In the genomic region with DNA sequence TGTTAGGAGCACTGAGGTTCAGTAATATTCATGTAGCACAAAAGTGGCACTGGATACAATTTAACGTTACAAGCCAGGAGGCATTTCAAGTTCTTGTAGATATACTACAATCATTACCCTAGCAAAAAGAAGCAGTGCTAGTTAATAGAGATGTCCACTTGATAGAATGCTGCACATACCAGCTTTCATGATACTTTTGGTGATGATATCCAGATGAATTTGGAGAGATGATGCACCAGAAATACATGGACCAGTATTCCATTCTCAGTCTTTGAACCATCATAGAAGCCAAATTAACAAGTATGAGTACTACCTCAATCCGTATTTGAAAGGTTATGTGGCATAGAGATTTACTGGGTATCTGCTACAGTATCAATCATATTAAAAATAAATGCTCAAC, we compare ENCODE assay signal across 39 cellular contexts.
"Had no signal": no experiment of that assay in that cellular context is flagged by ENCODE, and none has a peak within 500 bp of the region (broad histone marks: within the 10 kb centered on the region; RNA-seq: fewer than 3 reads in every experiment).

No MANE protein-coding gene starts in this region.

- H3K9me3 Mint-ChIP-seq: activated naive CD4-positive, alpha-beta T cell treated with anti-CD3 and anti-CD28 coated beads, Interleukin-2, amount 10 ng/mL, durations not matched to agents 7 days and 5 days; activated naive CD4-positive, alpha-beta T cell treated with anti-CD3 and anti-CD28 coated beads, Interleukin-2, amount 50 U/mL, for 24 hours; activated naive CD4-positive, alpha-beta T cell treated with anti-CD3 and anti-CD28 coated beads, Interleukin-2, amount 50 U/mL, for 72 hours; activated naive CD8-positive, alpha-beta T cell treated with anti-CD3 and anti-CD28 coated beads for 36 hours; activated naive CD8-positive, alpha-beta T cell treated with anti-CD3 and anti-CD28 coated beads, Interleukin-2, amount 10 ng/mL, durations not matched to agents 7 days and 5 days; activated naive CD8-positive, alpha-beta T cell treated with anti-CD3 and anti-CD28 coated beads, Interleukin-2, amount 50 U/mL, for 24 hours; activated T-cell treated with anti-CD3 and anti-CD28 coated beads, Interleukin-2, amount 50 U/mL, for 24 hours; activated T-cell treated with anti-CD3 and anti-CD28 coated beads, Interleukin-2, amount 50 U/mL, for 4 hours; activated T-cell treated with anti-CD3 and anti-CD28 coated beads, Interleukin-2, amount 50 U/mL, for 72 hours; activated T-helper 1 cell treated with anti-CD3 and anti-CD28 coated beads, Interleukin-12 subunit alpha, Interleukin-12 subunit beta, Interleukin-2, Interleukin-4 antibody, amounts not matched to agents 30 ng/mL and 10 ng/mL and 1 ng/mL, durations not matched to agents 14 hours and 24 hours and 36 hours; activated T-helper 17 cell treated with anti-CD3 and anti-CD28 coated beads, Interleukin-2, amount 50 U/mL, for 72 hours; activated T-helper 2 cell treated with anti-CD3 and anti-CD28 coated beads, Interferon-gamma antibody, Interleukin-2, Interleukin-4, amounts not matched to agents 10 μg/mL and 5 μg/mL and 100 μg/mL, durations not matched to agents 14 hours and 24 hours and 36 hours; brain; central memory CD8-positive, alpha-beta T cell had no signal

- H3K4me3 ChIP-seq: adrenal gland, ascending aorta, body of pancreas, breast epithelium, cardiac muscle cell had no signal

- H3K4me1 Mint-ChIP-seq: activated naive CD4-positive, alpha-beta T cell treated with anti-CD3 and anti-CD28 coated beads, Interleukin-2, amount 10 ng/mL, durations not matched to agents 7 days and 5 days; activated naive CD4-positive, alpha-beta T cell treated with anti-CD3 and anti-CD28 coated beads, Interleukin-2, amount 50 U/mL, for 24 hours; activated naive CD8-positive, alpha-beta T cell treated with anti-CD3 and anti-CD28 coated beads for 36 hours; activated naive CD8-positive, alpha-beta T cell treated with anti-CD3 and anti-CD28 coated beads, Interleukin-2, amount 10 ng/mL, durations not matched to agents 7 days and 5 days; activated naive CD8-positive, alpha-beta T cell treated with anti-CD3 and anti-CD28 coated beads, Interleukin-2, amount 50 U/mL, for 24 hours; activated T-helper 17 cell treated with anti-CD3 and anti-CD28 coated beads, Interleukin-2, amount 50 U/mL, for 72 hours; brain; central memory CD8-positive, alpha-beta T cell had no signal

- FAIRE-seq: bronchial epithelial cell had no signal

- DNase-seq: activated effector memory CD4-positive, alpha-beta T cell treated with anti-CD3 and anti-CD28 coated beads, Interleukin-2, amount 50 U/mL, for 16 hours; activated effector memory CD4-positive, alpha-beta T cell treated with Interleukin-2 at 50 U/mL for 16 hours; activated gamma-delta T cell; activated gamma-delta T cell treated with Interleukin-2 at 50 U/mL for 16 hours; activated naive CD4-positive, alpha-beta T cell; activated naive CD4-positive, alpha-beta T cell treated with anti-CD3 and anti-CD28 coated beads for 36 hours; activated naive CD4-positive, alpha-beta T cell treated with anti-CD3 and anti-CD28 coated beads, Interleukin-2, amount 10 ng/mL, durations not matched to agents 7 days and 5 days; activated naive CD4-positive, alpha-beta T cell treated with anti-CD3 and anti-CD28 coated beads, Interleukin-2, amount 50 U/mL, for 16 hours; activated naive CD4-positive, alpha-beta T cell treated with Interleukin-2 at 50 U/mL for 16 hours; activated naive CD8-positive, alpha-beta T cell treated with anti-CD3 and anti-CD28 coated beads for 36 hours; activated naive CD8-positive, alpha-beta T cell treated with anti-CD3 and anti-CD28 coated beads, Interleukin-2, amount 10 ng/mL, durations not matched to agents 7 days and 5 days; activated naive CD8-positive, alpha-beta T cell treated with anti-CD3 and anti-CD28 coated beads, Interleukin-2, amount 50 U/mL, for 24 hours; activated T-cell treated with anti-CD3 and anti-CD28 coated beads, Interleukin-2, amount 50 U/mL, for 1 hour; activated T-cell treated with anti-CD3 and anti-CD28 coated beads, Interleukin-2, amount 50 U/mL, for 24 hours; activated T-cell treated with anti-CD3 and anti-CD28 coated beads, Interleukin-2, amount 50 U/mL, for 4 hours; activated T-cell treated with anti-CD3 and anti-CD28 coated beads, Interleukin-2, amount 50 U/mL, for 48 hours; activated T-cell treated with anti-CD3 and anti-CD28 coated beads, Interleukin-2, amount 50 U/mL, for 72 hours; adrenal gland; amniotic stem cell; amygdala; anterior cingulate cortex; aorta; body of pancreas; brain microvascular endothelial cell; caudate nucleus; central memory CD4-positive, alpha-beta T cell; cerebellar nuclear complex had no signal

- H3K36me3 Mint-ChIP-seq: activated naive CD4-positive, alpha-beta T cell treated with anti-CD3 and anti-CD28 coated beads, Interleukin-2, amount 10 ng/mL, durations not matched to agents 7 days and 5 days; activated naive CD4-positive, alpha-beta T cell treated with anti-CD3 and anti-CD28 coated beads, Interleukin-2, amount 50 U/mL, for 24 hours; activated naive CD4-positive, alpha-beta T cell treated with anti-CD3 and anti-CD28 coated beads, Interleukin-2, amount 50 U/mL, for 72 hours; activated naive CD8-positive, alpha-beta T cell; activated naive CD8-positive, alpha-beta T cell treated with anti-CD3 and anti-CD28 coated beads for 36 hours; activated naive CD8-positive, alpha-beta T cell treated with anti-CD3 and anti-CD28 coated beads, Interleukin-2, amount 10 ng/mL, durations not matched to agents 7 days and 5 days; brain had no signal

- H3K36me3 ChIP-seq: adrenal gland, ascending aorta, brain microvascular endothelial cell, breast epithelium, cardiac muscle cell had no signal

- H3K9me3 ChIP-seq: adrenal gland, ascending aorta, body of pancreas, breast epithelium had no signal

- H3K4me3 Mint-ChIP-seq: activated naive CD4-positive, alpha-beta T cell treated with anti-CD3 and anti-CD28 coated beads for 36 hours; activated naive CD4-positive, alpha-beta T cell treated with anti-CD3 and anti-CD28 coated beads, Interleukin-2, amount 10 ng/mL, durations not matched to agents 7 days and 5 days; activated naive CD4-positive, alpha-beta T cell treated with anti-CD3 and anti-CD28 coated beads, Interleukin-2, amount 50 U/mL, for 24 hours; activated naive CD8-positive, alpha-beta T cell; activated naive CD8-positive, alpha-beta T cell treated with anti-CD3 and anti-CD28 coated beads for 36 hours; activated naive CD8-positive, alpha-beta T cell treated with anti-CD3 and anti-CD28 coated beads, Interleukin-2, amount 10 ng/mL, durations not matched to agents 7 days and 5 days; activated naive CD8-positive, alpha-beta T cell treated with anti-CD3 and anti-CD28 coated beads, Interleukin-2, amount 50 U/mL, for 24 hours; activated T-cell treated with anti-CD3 and anti-CD28 coated beads, Interleukin-2, amount 50 U/mL, for 24 hours; activated T-cell treated with anti-CD3 and anti-CD28 coated beads, Interleukin-2, amount 50 U/mL, for 4 hours; activated T-cell treated with anti-CD3 and anti-CD28 coated beads, Interleukin-2, amount 50 U/mL, for 72 hours; activated T-helper 1 cell treated with anti-CD3 and anti-CD28 coated beads, Interleukin-12 subunit alpha, Interleukin-12 subunit beta, Interleukin-2, Interleukin-4 antibody, amounts not matched to agents 30 ng/mL and 10 ng/mL and 1 ng/mL, durations not matched to agents 14 hours and 24 hours and 36 hours; activated T-helper 17 cell treated with anti-CD3 and anti-CD28 coated beads, Interleukin-2, amount 50 U/mL, for 72 hours; brain; central memory CD8-positive, alpha-beta T cell had no signal

- H3K4me1 ChIP-seq: adrenal gland, ascending aorta, body of pancreas, breast epithelium had no signal

- H3K27me3 Mint-ChIP-seq: activated naive CD4-positive, alpha-beta T cell treated with anti-CD3 and anti-CD28 coated beads, Interleukin-2, amount 10 ng/mL, durations not matched to agents 7 days and 5 days; activated naive CD4-positive, alpha-beta T cell treated with anti-CD3 and anti-CD28 coated beads, Interleukin-2, amount 50 U/mL, for 24 hours; activated naive CD8-positive, alpha-beta T cell; activated naive CD8-positive, alpha-beta T cell treated with anti-CD3 and anti-CD28 coated beads for 36 hours; activated naive CD8-positive, alpha-beta T cell treated with anti-CD3 and anti-CD28 coated beads, Interleukin-2, amount 10 ng/mL, durations not matched to agents 7 days and 5 days; activated naive CD8-positive, alpha-beta T cell treated with anti-CD3 and anti-CD28 coated beads, Interleukin-2, amount 50 U/mL, for 24 hours; activated T-helper 17 cell treated with anti-CD3 and anti-CD28 coated beads, Interleukin-2, amount 50 U/mL, for 72 hours; central memory CD8-positive, alpha-beta T cell had no signal

- H3K27me3 ChIP-seq: adrenal gland, ascending aorta, body of pancreas, brain microvascular endothelial cell, cardiac muscle cell had no signal

- H3K27ac ChIP-seq: adrenal gland, ascending aorta, body of pancreas, brain microvascular endothelial cell, breast epithelium, cardiac muscle cell had no signal

- H3K27ac Mint-ChIP-seq: activated naive CD4-positive, alpha-beta T cell treated with anti-CD3 and anti-CD28 coated beads for 36 hours; activated naive CD4-positive, alpha-beta T cell treated with anti-CD3 and anti-CD28 coated beads, Interleukin-2, amount 10 ng/mL, durations not matched to agents 7 days and 5 days; activated naive CD4-positive, alpha-beta T cell treated with anti-CD3 and anti-CD28 coated beads, Interleukin-2, amount 50 U/mL, for 24 hours; activated naive CD4-positive, alpha-beta T cell treated with anti-CD3 and anti-CD28 coated beads, Interleukin-2, amount 50 U/mL, for 72 hours; activated naive CD8-positive, alpha-beta T cell; activated naive CD8-positive, alpha-beta T cell treated with anti-CD3 and anti-CD28 coated beads for 36 hours; activated naive CD8-positive, alpha-beta T cell treated with anti-CD3 and anti-CD28 coated beads, Interleukin-2, amount 10 ng/mL, durations not matched to agents 7 days and 5 days; activated naive CD8-positive, alpha-beta T cell treated with anti-CD3 and anti-CD28 coated beads, Interleukin-2, amount 50 U/mL, for 24 hours; activated T-cell treated with anti-CD3 and anti-CD28 coated beads, Interleukin-2, amount 50 U/mL, for 24 hours; activated T-cell treated with anti-CD3 and anti-CD28 coated beads, Interleukin-2, amount 50 U/mL, for 72 hours; activated T-helper 1 cell treated with anti-CD3 and anti-CD28 coated beads, Interleukin-12 subunit alpha, Interleukin-12 subunit beta, Interleukin-2, Interleukin-4 antibody, amounts not matched to agents 30 ng/mL and 10 ng/mL and 1 ng/mL, durations not matched to agents 14 hours and 24 hours and 36 hours; activated T-helper 17 cell treated with anti-CD3 and anti-CD28 coated beads, Interleukin-2, amount 50 U/mL, for 72 hours; activated T-helper 2 cell treated with anti-CD3 and anti-CD28 coated beads, Interferon-gamma antibody, Interleukin-2, Interleukin-4, amounts not matched to agents 10 μg/mL and 5 μg/mL and 100 μg/mL, durations not matched to agents 14 hours and 24 hours and 36 hours; brain had no signal
